Comparison of ENCODE assay signal across 23 cellular contexts in genomic region chr5:127256886-127257597, GRCh38. TPM values are rescaled to one million over a fixed set of nuclear protein-coding genes. Genes with fewer than 3 reads are reported as not detected.
"Had no signal": no experiment of that assay in that cellular context is flagged by ENCODE, and none has a peak within 500 bp of the region (broad histone marks: within the 10 kb centered on the region; RNA-seq: fewer than 3 reads in every experiment).

No MANE protein-coding gene starts in this region.

- H3K27me3 ChIP-seq: adrenal gland had no signal

- H3K4me3 ChIP-seq: adrenal gland had no signal

- H3K36me3 ChIP-seq: adrenal gland had no signal

- DNase-seq: activated B cell treated with CpG ODN at 0.5 μM for 24 hours; activated CD4-positive, alpha-beta T cell treated with anti-CD3 and anti-CD28 coated beads for 1 hour; activated CD8-positive, alpha-beta memory T cell treated with anti-CD3 and anti-CD28 coated beads, Interleukin-2, amount 50 U/mL, for 4 hours; activated CD8-positive, alpha-beta T cell treated with anti-CD3 and anti-CD28 coated beads for 36 hours; activated gamma-delta T cell treated with Interleukin-2 at 50 U/mL for 16 hours; activated naive CD4-positive, alpha-beta T cell treated with anti-CD3 and anti-CD28 coated beads, Interleukin-2, amount 10 ng/mL, durations not matched to agents 7 days and 5 days; activated naive CD8-positive, alpha-beta T cell treated with anti-CD3 and anti-CD28 coated beads, Interleukin-2, amount 10 ng/mL, durations not matched to agents 7 days and 5 days; activated T-cell treated with anti-CD3 and anti-CD28 coated beads, Interleukin-2, amount 50 U/mL, for 72 hours; adrenal gland; anterior cingulate cortex; Karpas-422; MM.1S; NCI-H1105; NCI-H1436; NCI-H1694 treated with DMSO at 0.1 percent for 48 hours; NCI-H2081; NCI-H446; NCI-H524; PC-3; SHP77; T-helper 17 cell; T-helper 9 cell had no signal

- ATAC-seq: activated CD8-positive, alpha-beta T cell treated with anti-CD3 and anti-CD28 coated beads for 36 hours; activated T-cell treated with anti-CD3 and anti-CD28 coated beads, Interleukin-2, amount 50 U/mL, for 72 hours; PC-3; T-helper 17 cell had no signal

- H3K27ac ChIP-seq: adrenal gland had no signal

- H3K9me3 ChIP-seq: adrenal gland had no signal

- H3K4me1 ChIP-seq: adrenal gland had no signal

RNA-seq across cellular contexts. Expression of gene MEGF10, which starts 33.6 kb away (rescaled TPM):
- total RNA-seq: activated B cell treated with CpG ODN at 0.5 μM for 24 hours; activated CD8-positive, alpha-beta T cell treated with anti-CD3 and anti-CD28 coated beads for 36 hours; activated naive CD8-positive, alpha-beta T cell treated with anti-CD3 and anti-CD28 coated beads, Interleukin-2, amount 10 ng/mL, durations not matched to agents 7 days and 5 days; activated T-helper 2 cell treated with anti-CD3 and anti-CD28 coated beads, Interferon-gamma antibody, Interleukin-2, Interleukin-4, amounts not matched to agents 10 μg/mL and 5 μg/mL and 100 μg/mL, durations not matched to agents 14 hours and 24 hours and 36 hours; PC-3; T-helper 17 cell had no signal
